Comparison of ENCODE assay signal across 1 cellular context in genomic region chr20:32628960-32629530, GRCh38.
A peak's percentile ranks its signal among the peaks of the same experiment; 100 is the strongest.
TF ChIP-seq lines count a peak whose summit lies in the region.

No MANE protein-coding gene starts in this region.

TF ChIP-seq in HepG2, 621 proteins besides CTCF, POLR2A, EP300 and RAD21 (continued from another document and continues in another):
- TF ChIP-seq HDAC1 (CRISPR knock-in tag; IDR thresholded peaks at IDR 0.05) = peak; percentile 35; the same call in 1 of the 2 replicates
- peak; percentile 48; the same call in 1 of the 2 replicates for TF ChIP-seq ZNF276 (CRISPR knock-in tag; IDR thresholded peaks at IDR 0.05; ENCODE audit: low read depth)
- TF ChIP-seq THAP8 (CRISPR knock-in tag; IDR thresholded peaks at IDR 0.05; ENCODE audit: borderline replicate concordance) = no peak
- TF ChIP-seq ZNF746 (CRISPR knock-in tag; IDR thresholded peaks at IDR 0.05) = no peak
- no peak for TF ChIP-seq PREB (CRISPR knock-in tag; IDR thresholded peaks at IDR 0.05)
- no peak for TF ChIP-seq THAP11 (CRISPR knock-in tag; IDR thresholded peaks at IDR 0.05)
- peak; percentile 62; the same call in 1 of the 2 replicates for TF ChIP-seq TFDP1 (CRISPR knock-in tag; IDR thresholded peaks at IDR 0.05; ENCODE audit: borderline replicate concordance)
- TF ChIP-seq PBX2 (CRISPR knock-in tag; IDR thresholded peaks at IDR 0.05) = no peak
- TF ChIP-seq ETS1 (CRISPR knock-in tag; IDR thresholded peaks at IDR 0.05) = no peak
- TF ChIP-seq BRD4 (CRISPR knock-in tag; IDR thresholded peaks at IDR 0.05) = no peak
- no peak for TF ChIP-seq ZSCAN29 (CRISPR knock-in tag; conservative IDR thresholded peaks at IDR 0.05)
- 0 out of 2 replicates have a peak, but pooled peaks have one; percentile 43 for TF ChIP-seq ZNF414 (CRISPR knock-in tag; IDR thresholded peaks at IDR 0.05)
- TF ChIP-seq NRL (CRISPR knock-in tag; IDR thresholded peaks at IDR 0.05; ENCODE audit: borderline replicate concordance) = peak; percentile 34; the same call in 1 of the 2 replicates
- TF ChIP-seq FOSL1 (CRISPR knock-in tag; IDR thresholded peaks at IDR 0.05; ENCODE audit: borderline replicate concordance) = no peak
- 0 out of 2 replicates have a peak, but pooled peaks have one; percentile 17 for TF ChIP-seq ZNF501 (CRISPR knock-in tag; IDR thresholded peaks at IDR 0.05)
- no peak for TF ChIP-seq KLF6 (CRISPR knock-in tag; IDR thresholded peaks at IDR 0.05)
- TF ChIP-seq ZNF543 (CRISPR knock-in tag; IDR thresholded peaks at IDR 0.05) = no peak
- no peak for TF ChIP-seq ZNF180 (CRISPR knock-in tag; IDR thresholded peaks at IDR 0.05; ENCODE audit: borderline replicate concordance, low read depth)
- no peak for TF ChIP-seq NBN (conservative IDR thresholded peaks at IDR 0.05)
- no peak for TF ChIP-seq ZNF496 (CRISPR knock-in tag; IDR thresholded peaks at IDR 0.05; ENCODE audit: insufficient replicate concordance)
- 0 out of 2 replicates have a peak, but pooled peaks have one; percentile 26 for TF ChIP-seq ZNF350 (CRISPR knock-in tag; IDR thresholded peaks at IDR 0.05; ENCODE audit: borderline replicate concordance, low read depth)
- TF ChIP-seq ZNF747 (CRISPR knock-in tag; IDR thresholded peaks at IDR 0.05; ENCODE audit: borderline replicate concordance) = no peak
- TF ChIP-seq ZBTB4 (CRISPR knock-in tag; IDR thresholded peaks at IDR 0.05; ENCODE audit: borderline replicate concordance) = no peak
- peak; percentile 21; the same call in 1 of the 2 replicates for TF ChIP-seq ARID5B (CRISPR knock-in tag; IDR thresholded peaks at IDR 0.05)
- no peak for TF ChIP-seq CEBPZ (IDR thresholded peaks at IDR 0.05; ENCODE audit: low read length)
- 0 out of 2 replicates have a peak, but pooled peaks have one; percentile 11 for TF ChIP-seq NFE2L2 (IDR thresholded peaks at IDR 0.05; ENCODE audit: low read length)
- peak; percentile 52; the same call in 1 of the 2 replicates for TF ChIP-seq ZNF788 (CRISPR knock-in tag; IDR thresholded peaks at IDR 0.05; ENCODE audit: borderline replicate concordance)
- no peak for TF ChIP-seq ZNF775 (CRISPR knock-in tag; IDR thresholded peaks at IDR 0.05; ENCODE audit: borderline replicate concordance)
- TF ChIP-seq KDM4B (CRISPR knock-in tag; IDR thresholded peaks at IDR 0.05) = no peak
- TF ChIP-seq NFKBIZ (CRISPR knock-in tag; IDR thresholded peaks at IDR 0.05) = no peak
- no peak for TF ChIP-seq ZNF674 (CRISPR knock-in tag; IDR thresholded peaks at IDR 0.05; ENCODE audit: low read depth)
- no peak for TF ChIP-seq CERS6 (CRISPR knock-in tag; IDR thresholded peaks at IDR 0.05)
- TF ChIP-seq RBFOX2 (IDR thresholded peaks at IDR 0.05; ENCODE audit: low read depth, low read length) = no peak
- no peak for TF ChIP-seq MTA3 (CRISPR knock-in tag; IDR thresholded peaks at IDR 0.05)
- no peak for TF ChIP-seq ZNF850 (CRISPR knock-in tag; conservative IDR thresholded peaks at IDR 0.05)
- TF ChIP-seq SOX5 (CRISPR knock-in tag; IDR thresholded peaks at IDR 0.05; ENCODE audit: borderline replicate concordance) = no peak
- peak; percentile 34 for TF ChIP-seq SRSF1 (optimal IDR thresholded peaks at IDR 0.05; ENCODE audit: low read depth, low read length)
- no peak for TF ChIP-seq BATF2 (CRISPR knock-in tag; IDR thresholded peaks at IDR 0.05)
- TF ChIP-seq YEATS2 (CRISPR knock-in tag; IDR thresholded peaks at IDR 0.05; ENCODE audit: borderline replicate concordance) = 0 out of 2 replicates have a peak, but pooled peaks have one; percentile 23
